In genomic region chr7:1535695-1536094, GRCh38 we compare ENCODE assay signal across 2 cellular contexts.
TF ChIP-seq lines count a peak whose summit lies in the region.

No MANE protein-coding gene starts in this region.

TF ChIP-seq in GM23338, 12 proteins besides CTCF, POLR2A, EP300 and RAD21:
- TF ChIP-seq EZH2phosphoT487 (IDR thresholded peaks at IDR 0.05; ENCODE audit: unreplicated experiment) (no peak), ZNF331 (CRISPR knock-in tag; IDR thresholded peaks at IDR 0.05; ENCODE audit: low read depth) (no peak), ETS1 (IDR thresholded peaks at IDR 0.05) (no peak)

TF ChIP-seq in K562, 482 proteins besides CTCF, POLR2A, EP300 and RAD21:
- TF ChIP-seq RBFOX2 (IDR thresholded peaks at IDR 0.05; ENCODE audit: low read depth, low read length) (peak; percentile 9; the same call in 1 of the 2 replicates), TAF7 (tag; IDR thresholded peaks at IDR 0.05) (no peak)
